In genomic region chr1:118202076-118202608, GRCh38 we compare ENCODE assay signal across 20 cellular contexts. TPM values are rescaled to one million over a fixed set of nuclear protein-coding genes. Genes with fewer than 3 reads are reported as not detected.
DNase-seq lines count a peak whose midpoint lies in the region; ATAC-seq, FAIRE-seq and TF ChIP-seq lines count a peak whose summit lies in the region.
"Had no signal": no experiment of that assay in that cellular context is flagged by ENCODE, and none has a peak within 500 bp of the region (broad histone marks: within the 10 kb centered on the region; RNA-seq: fewer than 3 reads in every experiment).

No MANE protein-coding gene starts in this region.

- no peak overlapping the region for H2BK5ac ChIP-seq in neuronal stem cell (ENCODE audit: low read length)

- TF ChIP-seq CTCF in GM12865 (IDR thresholded peaks at IDR 0.05; ENCODE audit: insufficient read depth, low read depth, low read length, missing control alignments) (no peak), pancreas (IDR thresholded peaks at IDR 0.05) (no peak)

- H3K14ac ChIP-seq in neuronal stem cell (ENCODE audit: low read length), result no peak overlapping the region

- H2AFZ ChIP-seq in neuronal stem cell (ENCODE audit: low read length), result no peak overlapping the region

- H3K4me3 ChIP-seq in GM12865 (ENCODE audit: low read depth, low read length) (no peak overlapping the region), neuronal stem cell (ENCODE audit: low read length in 2 of 2) (no peak overlapping the region), pancreas (no peak overlapping the region)
- H3K4me3 ChIP-seq: SK-N-MC had no signal

- no peak for FAIRE-seq in pancreas (lab: Jason Lieb, UNC)

- H4K8ac ChIP-seq in neuronal stem cell (ENCODE audit: low read depth, low read length), result no peak overlapping the region

- no peak overlapping the region for H3K23ac ChIP-seq in neuronal stem cell (ENCODE audit: low read depth, low read length, poor library complexity)

- H3K4me1 ChIP-seq in neuronal stem cell (ENCODE audit: control insufficient read depth in 2 of 2, insufficient read depth in 1 of 2, low read depth in 1 of 2, low read length in 2 of 2), result peaks cover 0 to 2% of the 10 kb centered on the region in 2 donors
- no peaks in the 10 kb centered on the region for H3K4me1 ChIP-seq in pancreas

- ATAC-seq in GM19035 (IDR thresholded peaks at IDR 0.05; ENCODE audit: unreplicated experiment), result peak; percentile 40
- peak; percentile 67 for ATAC-seq in GM21723 (IDR thresholded peaks at IDR 0.05; ENCODE audit: unreplicated experiment)
- ATAC-seq in HG03565 (IDR thresholded peaks at IDR 0.05; ENCODE audit: unreplicated experiment), result peak; percentile 29
- no peak for ATAC-seq in pancreas

- H3K36me3 ChIP-seq in neuronal stem cell (replicated peaks in 1 of 2; ENCODE audit: control insufficient read depth in 2 of 2, insufficient read depth in 2 of 2, low read length in 2 of 2), result no peaks in the 10 kb centered on the region
- H3K36me3 ChIP-seq in pancreas, result no peaks in the 10 kb centered on the region

- H3K4ac ChIP-seq in neuronal stem cell (ENCODE audit: low read length), result no peak overlapping the region

- H2AK5ac ChIP-seq in neuronal stem cell (ENCODE audit: low read depth, low read length), result no peak overlapping the region

- H3K27me3 ChIP-seq in neuronal stem cell (ENCODE audit: control insufficient read depth in 3 of 3, insufficient read depth in 3 of 3, low read depth in 1 of 3, low read length in 3 of 3), result no peaks in the 10 kb centered on the region
- H3K27me3 ChIP-seq in pancreas, result no peaks in the 10 kb centered on the region

- no CpG with 5 or more reads among the region's 2 CpGs for WGBS in neuronal stem cell (ENCODE audit: extremely low coverage in 2 of 2, insufficient read length in 2 of 2, insufficient replicate concordance in 1 of 2), 2 donors
- 58 to 82% methylated on average over 2 of the region's 2 CpGs for WGBS in pancreas, 2 donors

- H2BK15ac ChIP-seq in neuronal stem cell (ENCODE audit: low read length), result no peak overlapping the region

- DNase-seq in GM12865 (ENCODE audit: low read depth), result peak; percentile 62
- DNase-seq in neuronal stem cell (ENCODE audit: low spot score), result no peak
- DNase-seq in HK-2 (ENCODE audit: unreplicated experiment), result no peak
- no peak for DNase-seq in NCI-H82 (lab: John Stamatoyannopoulos, UW)
- no peak for DNase-seq in pancreas
- DNase-seq: 8988T, DMS 273 treated with DMSO at 0.1 percent for 48 hours, DND-41, H9, KG1, NCI-H1417 treated with DMSO at 0.1 percent for 48 hours, NCI-H2029, NCI-H2171, SHP77 had no signal

- H2BK120ac ChIP-seq in neuronal stem cell (ENCODE audit: low read depth, low read length), result no peak overlapping the region

- no peak overlapping the region for H3K4me2 ChIP-seq in neuronal stem cell (ENCODE audit: insufficient read depth, low read length, poor library complexity, severe bottlenecking)

- H3K18ac ChIP-seq in neuronal stem cell (ENCODE audit: low read length), result no peak overlapping the region

- intact Hi-C loops in pancreas (cut with DNase I), result no loop called here

- no peak overlapping the region for H3K9ac ChIP-seq in neuronal stem cell (ENCODE audit: low read depth, low read length, poor library complexity)

- no peak overlapping the region for H3K27ac ChIP-seq in neuronal stem cell (replicated peaks; ENCODE audit: low read length)
- H3K27ac ChIP-seq in pancreas, result no peak overlapping the region
- H3K27ac ChIP-seq: SK-N-MC had no signal

- H2BK12ac ChIP-seq in neuronal stem cell (ENCODE audit: low read length), result no peak overlapping the region

- no peaks in the 10 kb centered on the region for H3K9me3 ChIP-seq in neuronal stem cell (replicated peaks in 1 of 2; ENCODE audit: control insufficient read depth in 2 of 2, insufficient read depth in 1 of 2, low read depth in 1 of 2, low read length in 2 of 2)
- H3K9me3 ChIP-seq in pancreas, result no peaks in the 10 kb centered on the region

- no peaks in the 10 kb centered on the region for H3K79me1 ChIP-seq in neuronal stem cell (ENCODE audit: low read depth, low read length)

- H4K91ac ChIP-seq in neuronal stem cell (ENCODE audit: low read depth, low read length, poor library complexity), result no peak overlapping the region

RNA-seq across cellular contexts. Expression of gene SPAG17, which starts 17.1 kb away (rescaled TPM):
- 1.7 TPM for polyA plus RNA-seq in neuronal stem cell (2013, experiment 1 of 2)
- polyA plus RNA-seq in neuronal stem cell (2013, experiment 2 of 2), result 1.3 TPM
- 1 to 10 TPM in 3 of 6 donors, under 1 TPM in 3; 0.61 to 2.4 (median 0.97) TPM for total RNA-seq in pancreas
- polyA plus RNA-seq in pancreas, result 1 to 10 TPM; 2.1 to 3.5 TPM
- total RNA-seq: T-helper 2 cell treated with Interferon-gamma antibody and Interleukin-4, amounts not matched to agents 100 ng/mL and 5 ng/mL, for 36 hours had no signal
- polyA plus RNA-seq: AG04450 had no signal

Comparison
In these comparisons a context has a peak if more than half of its experiments do, and no peak if none do; other contexts are left out.
1. ATAC-seq: peak in GM19035 (single experiment), GM21723 (single experiment) and HG03565 (single experiment); none in pancreas (0 of 4).